16 cellular contexts compared by ENCODE assay signal in the genomic region with DNA sequence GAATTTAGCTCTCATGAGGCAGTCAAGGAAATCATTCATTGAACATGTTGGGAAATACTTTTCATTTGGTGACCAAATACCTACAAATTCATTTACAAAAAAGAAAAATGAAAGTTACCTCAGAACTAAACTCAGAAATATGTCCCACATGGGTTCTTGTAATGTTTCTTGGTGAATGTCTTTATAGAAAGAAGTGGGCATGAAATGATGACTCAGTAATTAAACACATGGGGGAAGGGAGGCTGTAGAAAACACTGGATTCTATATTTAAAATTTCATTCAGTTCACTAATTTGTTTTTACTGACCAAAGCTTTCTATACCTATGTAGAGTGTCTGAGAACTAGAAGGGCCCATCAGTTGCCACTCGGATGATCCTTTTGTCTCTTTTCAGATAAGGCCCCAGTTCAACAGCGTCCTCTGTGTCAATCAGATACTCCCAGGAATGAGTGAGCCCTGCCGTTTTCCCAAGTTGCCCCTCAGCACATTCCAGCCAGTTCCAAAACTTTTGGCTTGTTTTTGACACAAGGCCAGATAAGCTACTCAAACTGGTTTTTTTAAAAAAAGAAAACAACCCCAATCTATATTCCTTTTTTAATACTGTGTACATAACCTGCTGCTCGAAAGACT. TPM values are rescaled to one million over a fixed set of nuclear protein-coding genes. Genes with fewer than 3 reads are reported as not detected.
DNase-seq lines count a peak whose midpoint lies in the region; ATAC-seq and TF ChIP-seq lines count a peak whose summit lies in the region.
"Had no signal": no experiment of that assay in that cellular context is flagged by ENCODE, and none has a peak within 500 bp of the region (broad histone marks: within the 10 kb centered on the region; RNA-seq: fewer than 3 reads in every experiment).

No MANE protein-coding gene starts in this region.

- peak overlapping the region; percentile 92; the same call in 1 of the 2 replicates for H3K27ac ChIP-seq in IMR-90 (ENCODE audit: insufficient read depth, low read length)
- peak overlapping the region; percentile 16 for H3K27ac ChIP-seq in mesodermal cell (ENCODE audit: low read depth, low read length, severe bottlenecking)
- H3K27ac ChIP-seq in stomach smooth muscle (ENCODE audit: low read length) = peak overlapping the region; percentile 32
- H3K27ac ChIP-seq: parathyroid adenoma had no signal

- no peak overlapping the region; the same call in none of the 2 replicates for H3K4me2 ChIP-seq in IMR-90 (ENCODE audit: low read depth, low read length)

- no peak overlapping the region for H3K4me3 ChIP-seq in IMR-90 (ENCODE audit: insufficient read depth, low read depth, low read length)
- no peak overlapping the region for H3K4me3 ChIP-seq in mesodermal cell (ENCODE audit: extremely low read depth, insufficient read depth, low read length, poor library complexity, severe bottlenecking)
- no peak overlapping the region for H3K4me3 ChIP-seq in stomach smooth muscle (ENCODE audit: low read length in 2 of 2)
- H3K4me3 ChIP-seq: gastrocnemius medialis had no signal

- TF ChIP-seq CTCF in IMR-90 (conservative IDR thresholded peaks at IDR 0.05; ENCODE audit: low read depth, low read length) (no peak), chondrocyte (IDR thresholded peaks at IDR 0.05) (no peak)

- BruUV-seq in IMR-90 (replicated peaks; lab: Mats Ljungman, UMichigan) = no TSS peak

- peak overlapping the region; percentile 80 for H4K5ac ChIP-seq in IMR-90 (ENCODE audit: low read depth, low read length)

- peaks cover 21% of the 10 kb centered on the region; the same call in 1 of the 2 replicates for H4K20me1 ChIP-seq in IMR-90 (ENCODE audit: insufficient read depth, low read length)

- H3K36me3 ChIP-seq in IMR-90 (ENCODE audit: control insufficient read depth, insufficient read depth, low read length) (peaks cover 44% of the 10 kb centered on the region), mesodermal cell (ENCODE audit: control insufficient read depth, insufficient read depth, low read length) (peaks cover 85% of the 10 kb centered on the region), stomach smooth muscle (ENCODE audit: control insufficient read depth in 2 of 2, insufficient read depth in 2 of 2, low read length in 2 of 2) (peaks cover 36 to 48% of the 10 kb centered on the region in 2 donors)
- H3K36me3 ChIP-seq: gastrocnemius medialis had no signal

- H3K4ac ChIP-seq in IMR-90 (ENCODE audit: low read depth, low read length) = 0 out of 2 replicates have a peak overlapping the region, but pooled peaks have one; percentile 27

- H2BK5ac ChIP-seq in IMR-90 (ENCODE audit: low read depth, low read length, poor library complexity, severe bottlenecking) = peak overlapping the region; percentile 65

- peak overlapping the region; percentile 12; the same call in 1 of the 2 replicates for H2AK5ac ChIP-seq in IMR-90 (ENCODE audit: low read depth, low read length)

- H3K4me1 Mint-ChIP-seq in chondrocyte (ENCODE audit: low read depth) = peaks cover 98% of the 10 kb centered on the region
- H3K4me1 Mint-ChIP-seq in activated CD4-positive, alpha-beta T cell treated with anti-CD3 and anti-CD28 coated beads, Interleukin-2, amount 10 ng/mL, durations not matched to agents 24 days and 14 days = peaks cover 10% of the 10 kb centered on the region

- H3K9ac ChIP-seq in IMR-90 (ENCODE audit: low read depth, low read length) (no peak overlapping the region; the same call in 1 of the 2 replicates), stomach smooth muscle (ENCODE audit: low read length in 2 of 2) (no peak overlapping the region)
- H3K9ac ChIP-seq: parathyroid adenoma had no signal

- no peaks in the 10 kb centered on the region for H3K27me3 ChIP-seq in IMR-90 (ENCODE audit: control insufficient read depth, insufficient read depth, low read length)
- H3K27me3 ChIP-seq in stomach smooth muscle (ENCODE audit: control insufficient read depth in 1 of 2, insufficient read depth in 2 of 2, low read length in 2 of 2) = no peaks in the 10 kb centered on the region
- H3K27me3 ChIP-seq: gastrocnemius medialis had no signal

- no peak for DNase-seq in IMR-90
- no peak for DNase-seq in chondrocyte (ENCODE audit: low spot score)
- no peak for DNase-seq in posterior cingulate gyrus
- DNase-seq in activated CD4-positive, alpha-beta T cell treated with anti-CD3 and anti-CD28 coated beads, Interleukin-2, amount 10 ng/mL, durations not matched to agents 24 days and 14 days = no peak
- DNase-seq in activated CD4-positive, alpha-beta T cell treated with anti-CD3 and anti-CD28 coated beads for 48 hours = no peak
- DNase-seq: activated CD4-positive, alpha-beta T cell treated with anti-CD3 and anti-CD28 coated beads for 1 hour; activated CD8-positive, alpha-beta memory T cell treated with anti-CD3 and anti-CD28 coated beads, Interleukin-2, amount 50 U/mL, for 4 hours; activated naive CD4-positive, alpha-beta T cell; DMS79 treated with DMSO at 0.1 percent for 48 hours; gastrocnemius medialis; NCI-H1436; SIG-M5 had no signal

- no peak for ATAC-seq in IMR-90 (ENCODE audit: low read depth)
- ATAC-seq: gastrocnemius medialis had no signal

- in situ Hi-C loops in IMR-90 (cut with MboI; ENCODE audit: low sequenced_read_pairs) = no loop called here

- peaks cover 49 to 85% of the 10 kb centered on the region in 2 experiments for H3K79me1 ChIP-seq in IMR-90 (ENCODE audit: low read depth in 1 of 2, low read length in 2 of 2)

- peaks cover 79% of the 10 kb centered on the region for H3K36me3 Mint-ChIP-seq in chondrocyte (ENCODE audit: low read depth)
- H3K36me3 Mint-ChIP-seq in activated CD4-positive, alpha-beta T cell treated with anti-CD3 and anti-CD28 coated beads, Interleukin-2, amount 10 ng/mL, durations not matched to agents 24 days and 14 days (ENCODE audit: low read depth) = no peaks in the 10 kb centered on the region
- H3K36me3 Mint-ChIP-seq: CD14-positive monocyte had no signal

- POLR2A ChIA-PET in IMR-90 (lab: Charles Lee; ENCODE audit: unreplicated experiment) = interaction anchor here (0.7 kb wide), 1 partner anchor 9 kb away, joined by 9 read pairs; no protein-coding TSS in a partner anchor

- H3K9me3 Mint-ChIP-seq in chondrocyte (ENCODE audit: low read depth) = no peaks in the 10 kb centered on the region
- H3K9me3 Mint-ChIP-seq in activated CD4-positive, alpha-beta T cell treated with anti-CD3 and anti-CD28 coated beads, Interleukin-2, amount 10 ng/mL, durations not matched to agents 24 days and 14 days = peaks cover 3% of the 10 kb centered on the region

- no peak overlapping the region for H4K91ac ChIP-seq in IMR-90 (ENCODE audit: insufficient read depth, low read depth, low read length)

- H2BK20ac ChIP-seq in IMR-90 (ENCODE audit: low read depth, low read length) = no peak overlapping the region

- peak overlapping the region; percentile 100 for H3K27ac Mint-ChIP-seq in chondrocyte (ENCODE audit: unreplicated experiment)
- no peak overlapping the region for H3K27ac Mint-ChIP-seq in activated CD4-positive, alpha-beta T cell treated with anti-CD3 and anti-CD28 coated beads, Interleukin-2, amount 10 ng/mL, durations not matched to agents 24 days and 14 days

- peak overlapping the region; percentile 28; the same call in 1 of the 3 replicates for H2BK15ac ChIP-seq in IMR-90 (ENCODE audit: low read depth, low read length)

- H2AFZ ChIP-seq in IMR-90 (replicated peaks; ENCODE audit: low read length, poor library complexity) = no peak overlapping the region
- H2AFZ ChIP-seq: parathyroid adenoma had no signal

- intact Hi-C loops in IMR-90 (cut with micrococcal nuclease) = no loop called here
- intact Hi-C loops in posterior cingulate gyrus (cut with DNase I) = no loop called here
- intact Hi-C loops in activated CD4-positive, alpha-beta T cell treated with anti-CD3 and anti-CD28 coated beads, Interleukin-2, amount 10 ng/mL, durations not matched to agents 24 days and 14 days (cut with micrococcal nuclease) = no loop called here

- H2BK120ac ChIP-seq in IMR-90 (ENCODE audit: low read depth, low read length) = peak overlapping the region; percentile 46

- CTCF ChIA-PET in IMR-90 (lab: Yijun Ruan, JAX) = interaction anchor here (0.7 kb wide), 1 partner anchor 247 kb away, joined by 7 read pairs; no protein-coding TSS in a partner anchor

- H2AK9ac ChIP-seq in IMR-90 (replicated peaks; ENCODE audit: low read depth, low read length, poor library complexity) = no peak overlapping the region

- TF ChIP-seq RAD21 in IMR-90 (IDR thresholded peaks at IDR 0.05; ENCODE audit: low read length) = no peak

- H3K14ac ChIP-seq in IMR-90 (replicated peaks; ENCODE audit: low read depth, low read length) = peak overlapping the region; percentile 32; the same call in 1 of the 2 replicates

- peak overlapping the region; percentile 31; the same call in 1 of the 2 replicates for H3K18ac ChIP-seq in IMR-90 (ENCODE audit: low read depth, low read length)

- H4K8ac ChIP-seq in IMR-90 (ENCODE audit: low read depth in 2 of 2, low read length in 2 of 2) = 0 out of 4 replicates have a peak overlapping the region, but pooled peaks have one; percentile 17 to 31

- no peak overlapping the region for H3K4me3 Mint-ChIP-seq in chondrocyte (ENCODE audit: unreplicated experiment)
- no peak overlapping the region for H3K4me3 Mint-ChIP-seq in activated CD4-positive, alpha-beta T cell treated with anti-CD3 and anti-CD28 coated beads, Interleukin-2, amount 10 ng/mL, durations not matched to agents 24 days and 14 days
- H3K4me3 Mint-ChIP-seq: CD14-positive monocyte had no signal

- dilution Hi-C loops in IMR-90 (cut with HindIII; ENCODE audit: low sequenced_read_pairs, unreplicated experiment) = no loop called here

- H3K9me3 ChIP-seq in IMR-90 (ENCODE audit: control insufficient read depth, insufficient read depth, low read length) (no peaks in the 10 kb centered on the region), mesodermal cell (ENCODE audit: control insufficient read depth, low read length) (no peaks in the 10 kb centered on the region), stomach smooth muscle (ENCODE audit: control insufficient read depth in 2 of 2, low read length in 2 of 2) (no peaks in the 10 kb centered on the region)
- H3K9me3 ChIP-seq: gastrocnemius medialis had no signal

- peak overlapping the region; percentile 46; the same call in 1 of the 2 replicates for H3K23ac ChIP-seq in IMR-90 (ENCODE audit: low read depth, low read length)

- peaks cover 25% of the 10 kb centered on the region for H3K9me1 ChIP-seq in IMR-90 (ENCODE audit: insufficient read depth, low read length)

- H3K4me1 ChIP-seq in IMR-90 (ENCODE audit: control insufficient read depth, insufficient read depth, low read length) = peaks cover 19% of the 10 kb centered on the region
- peaks cover 58% of the 10 kb centered on the region for H3K4me1 ChIP-seq in mesodermal cell (ENCODE audit: control insufficient read depth, insufficient read depth, low read length, poor library complexity, severe bottlenecking)
- peaks cover 26% of the 10 kb centered on the region for H3K4me1 ChIP-seq in stomach smooth muscle (ENCODE audit: control insufficient read depth, insufficient read depth, low read length)
- H3K4me1 ChIP-seq: parathyroid adenoma had no signal

- TF ChIP-seq POLR2A in IMR-90 (IDR thresholded peaks at IDR 0.05; ENCODE audit: low read depth, low read length) = no peak

- H3K27me3 Mint-ChIP-seq in chondrocyte (ENCODE audit: low read depth) = no peaks in the 10 kb centered on the region
- no peaks in the 10 kb centered on the region for H3K27me3 Mint-ChIP-seq in activated CD4-positive, alpha-beta T cell treated with anti-CD3 and anti-CD28 coated beads, Interleukin-2, amount 10 ng/mL, durations not matched to agents 24 days and 14 days

- WGBS in IMR-90 (ENCODE audit: extremely low coverage in 2 of 2, insufficient read length in 1 of 2), 2 experiments = no CpG with 5 or more reads among the region's 4 CpGs
- WGBS in mesodermal cell (ENCODE audit: insufficient coverage in 2 of 2), 2 experiments = 51 to 64% methylated on average over 3 of the region's 4 CpGs

- no peak overlapping the region for H3K56ac ChIP-seq in IMR-90 (ENCODE audit: extremely low read depth, insufficient read depth, low read length)

RNA-seq across cellular contexts. Expression of a gene that starts 49.3 kb away (rescaled TPM):
- total RNA-seq in IMR-90 (2012; rRNA removed) (0.18 and 0.28 TPM in 2 replicates), chondrocyte (0.30 to 0.94 TPM (median 0.69 TPM) in 3 replicates)
- 0.16 and 0.65 TPM in 2 replicates for polyA plus RNA-seq in IMR-90 (2012; rRNA removed)
- 0.13 and 0.24 TPM in 2 replicates for polyA plus RNA-seq in IMR-90 (2012; cell fraction: cytosol; rRNA removed)
- 0.08 and 0.55 TPM in 2 replicates for polyA plus RNA-seq in IMR-90 (2012; cell fraction: nucleus; rRNA removed; ENCODE audit: low replicate concordance)
- 1.8 TPM for polyA plus RNA-seq in mesodermal cell (2013, experiment 1 of 2)
- polyA plus RNA-seq in mesodermal cell (2013, experiment 2 of 2) = 2.9 TPM
- 2.0 and 3.4 TPM in 2 replicates for total RNA-seq in activated CD4-positive, alpha-beta T cell treated with anti-CD3 and anti-CD28 coated beads, Interleukin-2, amount 10 ng/mL, durations not matched to agents 24 days and 14 days

Comparison
In these comparisons a context has a peak if more than half of its experiments do, and no peak if none do; other contexts are left out.
1. H3K27ac ChIP-seq: peak in every context shown above with its lines; median percentile 92 in IMR-90; 32 in stomach smooth muscle; 16 in mesodermal cell.